In genomic region chr1:198156111-198156744, GRCh38 we compare ENCODE assay signal across 1 cellular context.
TF ChIP-seq lines count a peak whose summit lies in the region.

No MANE protein-coding gene starts in this region.

TF ChIP-seq in K562, 482 proteins besides CTCF, POLR2A, EP300 and RAD21 (continued from another document and continues in another):
- TF ChIP-seq, protein P1, sequence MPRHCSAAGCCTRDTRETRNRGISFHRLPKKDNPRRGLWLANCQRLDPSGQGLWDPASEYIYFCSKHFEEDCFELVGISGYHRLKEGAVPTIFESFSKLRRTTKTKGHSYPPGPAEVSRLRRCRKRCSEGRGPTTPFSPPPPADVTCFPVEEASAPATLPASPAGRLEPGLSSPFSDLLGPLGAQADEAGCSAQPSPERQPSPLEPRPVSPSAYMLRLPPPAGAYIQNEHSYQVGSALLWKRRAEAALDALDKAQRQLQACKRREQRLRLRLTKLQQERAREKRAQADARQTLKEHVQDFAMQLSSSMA (CRISPR knock-in tag; IDR thresholded peaks at IDR 0.05) = no peak
- TF ChIP-seq PRMT5 (CRISPR knock-in tag; IDR thresholded peaks at IDR 0.05) (no peak), MTA1 (IDR thresholded peaks at IDR 0.05; ENCODE audit: borderline replicate concordance) (no peak), PHB (CRISPR knock-in tag; IDR thresholded peaks at IDR 0.05) (no peak), MGA (IDR thresholded peaks at IDR 0.05) (no peak), GABPB1 (CRISPR knock-in tag; IDR thresholded peaks at IDR 0.05) (no peak), ARNT (IDR thresholded peaks at IDR 0.05) (peak; percentile 53 to 82; a peak in 1 of 4 replicates), SPI1 (IDR thresholded peaks at IDR 0.05; ENCODE audit: borderline replicate concordance, low read depth, low read length) (no peak), TEAD1 (CRISPR knock-in tag; IDR thresholded peaks at IDR 0.05) (no peak), NCOA1 (IDR thresholded peaks at IDR 0.05; ENCODE audit: low read depth) (no peak), GTF2A2 (tag; IDR thresholded peaks at IDR 0.05) (no peak), KDM5B (IDR thresholded peaks at IDR 0.05; ENCODE audit: insufficient replicate concordance, low read depth, low read length) (no peak), BRCA1 (IDR thresholded peaks at IDR 0.05) (no peak), BRCA1 (CRISPR knock-in tag; IDR thresholded peaks at IDR 0.05) (no peak), CEBPB (tag; IDR thresholded peaks at IDR 0.05) (no peak), ZBTB1 (CRISPR knock-in tag; IDR thresholded peaks at IDR 0.05; ENCODE audit: borderline replicate concordance, low read depth) (no peak), SNIP1 (IDR thresholded peaks at IDR 0.05; ENCODE audit: low read depth) (no peak), DMBX1 (CRISPR knock-in tag; IDR thresholded peaks at IDR 0.05; ENCODE audit: borderline replicate concordance) (no peak), COPS2 (conservative IDR thresholded peaks at IDR 0.05) (no peak), SIN3B (IDR thresholded peaks at IDR 0.05; ENCODE audit: low read depth) (no peak), HMG20B (CRISPR knock-in tag; IDR thresholded peaks at IDR 0.05) (no peak), NFE2 (IDR thresholded peaks at IDR 0.05; ENCODE audit: low read depth) (no peak; the same call in 1 of the 2 replicates), E2F8 (IDR thresholded peaks at IDR 0.05; ENCODE audit: low read depth, partially characterized antibody) (no peak)
- TF ChIP-seq, protein P2, sequence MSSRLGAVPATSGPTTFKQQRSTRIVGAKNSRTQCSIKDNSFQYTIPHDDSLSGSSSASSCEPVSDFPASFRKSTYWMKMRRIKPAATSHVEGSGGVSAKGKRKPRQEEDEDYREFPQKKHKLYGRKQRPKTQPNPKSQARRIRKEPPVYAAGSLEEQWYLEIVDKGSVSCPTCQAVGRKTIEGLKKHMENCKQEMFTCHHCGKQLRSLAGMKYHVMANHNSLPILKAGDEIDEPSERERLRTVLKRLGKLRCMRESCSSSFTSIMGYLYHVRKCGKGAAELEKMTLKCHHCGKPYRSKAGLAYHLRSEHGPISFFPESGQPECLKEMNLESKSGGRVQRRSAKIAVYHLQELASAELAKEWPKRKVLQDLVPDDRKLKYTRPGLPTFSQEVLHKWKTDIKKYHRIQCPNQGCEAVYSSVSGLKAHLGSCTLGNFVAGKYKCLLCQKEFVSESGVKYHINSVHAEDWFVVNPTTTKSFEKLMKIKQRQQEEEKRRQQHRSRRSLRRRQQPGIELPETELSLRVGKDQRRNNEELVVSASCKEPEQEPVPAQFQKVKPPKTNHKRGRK (tag; IDR thresholded peaks at IDR 0.05) = no peak
- TF ChIP-seq, protein P3, sequence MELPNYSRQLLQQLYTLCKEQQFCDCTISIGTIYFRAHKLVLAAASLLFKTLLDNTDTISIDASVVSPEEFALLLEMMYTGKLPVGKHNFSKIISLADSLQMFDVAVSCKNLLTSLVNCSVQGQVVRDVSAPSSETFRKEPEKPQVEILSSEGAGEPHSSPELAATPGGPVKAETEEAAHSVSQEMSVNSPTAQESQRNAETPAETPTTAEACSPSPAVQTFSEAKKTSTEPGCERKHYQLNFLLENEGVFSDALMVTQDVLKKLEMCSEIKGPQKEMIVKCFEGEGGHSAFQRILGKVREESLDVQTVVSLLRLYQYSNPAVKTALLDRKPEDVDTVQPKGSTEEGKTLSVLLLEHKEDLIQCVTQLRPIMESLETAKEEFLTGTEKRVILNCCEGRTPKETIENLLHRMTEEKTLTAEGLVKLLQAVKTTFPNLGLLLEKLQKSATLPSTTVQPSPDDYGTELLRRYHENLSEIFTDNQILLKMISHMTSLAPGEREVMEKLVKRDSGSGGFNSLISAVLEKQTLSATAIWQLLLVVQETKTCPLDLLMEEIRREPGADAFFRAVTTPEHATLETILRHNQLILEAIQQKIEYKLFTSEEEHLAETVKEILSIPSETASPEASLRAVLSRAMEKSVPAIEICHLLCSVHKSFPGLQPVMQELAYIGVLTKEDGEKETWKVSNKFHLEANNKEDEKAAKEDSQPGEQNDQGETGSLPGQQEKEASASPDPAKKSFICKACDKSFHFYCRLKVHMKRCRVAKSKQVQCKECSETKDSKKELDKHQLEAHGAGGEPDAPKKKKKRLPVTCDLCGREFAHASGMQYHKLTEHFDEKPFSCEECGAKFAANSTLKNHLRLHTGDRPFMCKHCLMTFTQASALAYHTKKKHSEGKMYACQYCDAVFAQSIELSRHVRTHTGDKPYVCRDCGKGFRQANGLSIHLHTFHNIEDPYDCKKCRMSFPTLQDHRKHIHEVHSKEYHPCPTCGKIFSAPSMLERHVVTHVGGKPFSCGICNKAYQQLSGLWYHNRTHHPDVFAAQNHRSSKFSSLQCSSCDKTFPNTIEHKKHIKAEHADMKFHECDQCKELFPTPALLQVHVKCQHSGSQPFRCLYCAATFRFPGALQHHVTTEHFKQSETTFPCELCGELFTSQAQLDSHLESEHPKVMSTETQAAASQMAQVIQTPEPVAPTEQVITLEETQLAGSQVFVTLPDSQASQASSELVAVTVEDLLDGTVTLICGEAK (IDR thresholded peaks at IDR 0.05) = peak; percentile 51; the same call in 1 of the 2 replicates
- TF ChIP-seq, protein P3 (CRISPR knock-in tag; IDR thresholded peaks at IDR 0.05) = no peak
- TF ChIP-seq, protein P4, sequence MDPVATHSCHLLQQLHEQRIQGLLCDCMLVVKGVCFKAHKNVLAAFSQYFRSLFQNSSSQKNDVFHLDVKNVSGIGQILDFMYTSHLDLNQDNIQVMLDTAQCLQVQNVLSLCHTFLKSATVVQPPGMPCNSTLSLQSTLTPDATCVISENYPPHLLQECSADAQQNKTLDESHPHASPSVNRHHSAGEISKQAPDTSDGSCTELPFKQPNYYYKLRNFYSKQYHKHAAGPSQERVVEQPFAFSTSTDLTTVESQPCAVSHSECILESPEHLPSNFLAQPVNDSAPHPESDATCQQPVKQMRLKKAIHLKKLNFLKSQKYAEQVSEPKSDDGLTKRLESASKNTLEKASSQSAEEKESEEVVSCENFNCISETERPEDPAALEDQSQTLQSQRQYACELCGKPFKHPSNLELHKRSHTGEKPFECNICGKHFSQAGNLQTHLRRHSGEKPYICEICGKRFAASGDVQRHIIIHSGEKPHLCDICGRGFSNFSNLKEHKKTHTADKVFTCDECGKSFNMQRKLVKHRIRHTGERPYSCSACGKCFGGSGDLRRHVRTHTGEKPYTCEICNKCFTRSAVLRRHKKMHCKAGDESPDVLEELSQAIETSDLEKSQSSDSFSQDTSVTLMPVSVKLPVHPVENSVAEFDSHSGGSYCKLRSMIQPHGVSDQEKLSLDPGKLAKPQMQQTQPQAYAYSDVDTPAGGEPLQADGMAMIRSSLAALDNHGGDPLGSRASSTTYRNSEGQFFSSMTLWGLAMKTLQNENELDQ (CRISPR knock-in tag; IDR thresholded peaks at IDR 0.05; ENCODE audit: borderline replicate concordance) = peak; percentile 72; the same call in 1 of the 2 replicates
